ENCODE assay signal across 11 cellular contexts in the genomic region with DNA sequence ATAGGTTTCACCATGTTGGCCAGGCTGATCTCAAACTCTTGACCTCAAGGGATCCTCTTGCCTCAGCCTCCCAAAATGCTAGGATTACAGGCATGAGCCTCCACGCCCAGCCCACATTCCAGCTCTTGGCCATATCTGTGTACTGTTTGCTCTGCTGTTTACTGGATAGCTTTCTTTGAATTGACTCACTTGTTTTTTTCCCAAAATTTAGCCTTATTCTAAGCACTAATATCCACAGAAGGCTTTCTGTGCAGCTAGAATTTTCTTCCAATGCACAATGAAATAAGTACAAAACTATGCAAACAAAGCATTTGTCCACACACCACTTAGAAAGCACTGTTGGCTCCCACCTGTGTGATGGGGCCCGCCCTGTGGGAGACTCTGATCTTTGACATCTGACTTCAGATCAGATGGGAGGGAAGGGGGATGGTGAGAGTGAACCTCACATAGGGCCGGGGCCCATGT.
DNase-seq lines count a peak whose midpoint lies in the region; ATAC-seq and TF ChIP-seq lines count a peak whose summit lies in the region.
"Had no signal": no experiment of that assay in that cellular context is flagged by ENCODE, and none has a peak within 500 bp of the region (broad histone marks: within the 10 kb centered on the region; RNA-seq: fewer than 3 reads in every experiment).

No MANE protein-coding gene starts in this region.

- peaks cover 14% of the 10 kb centered on the region for H3K36me3 Mint-ChIP-seq in stimulated activated effector memory CD8-positive, alpha-beta T cell treated with anti-CD3 and anti-CD28 coated beads, Interleukin-12 subunit alpha, Interleukin-12 subunit beta, amount 100 ng/mL, for 72 hours

- H3K36me3 ChIP-seq in SK-N-SH (replicated peaks in 1 of 2; ENCODE audit: control insufficient read depth in 1 of 2, insufficient read depth in 2 of 2, low read length in 1 of 2) (peaks cover 4 to 8% of the 10 kb centered on the region in 2 experiments), colonic mucosa (no peaks in the 10 kb centered on the region)

- H3K9me3 Mint-ChIP-seq in stimulated activated effector memory CD8-positive, alpha-beta T cell treated with anti-CD3 and anti-CD28 coated beads, Interleukin-12 subunit alpha, Interleukin-12 subunit beta, amount 100 ng/mL, for 72 hours, result no peaks in the 10 kb centered on the region

- no peaks in the 10 kb centered on the region for H3K9me2 ChIP-seq in SK-N-SH

- H3K4me3 Mint-ChIP-seq in stimulated activated effector memory CD8-positive, alpha-beta T cell treated with anti-CD3 and anti-CD28 coated beads, Interleukin-12 subunit alpha, Interleukin-12 subunit beta, amount 100 ng/mL, for 72 hours, result no peak overlapping the region

- peaks cover 17% of the 10 kb centered on the region for H3K4me1 Mint-ChIP-seq in stimulated activated effector memory CD8-positive, alpha-beta T cell treated with anti-CD3 and anti-CD28 coated beads, Interleukin-12 subunit alpha, Interleukin-12 subunit beta, amount 100 ng/mL, for 72 hours

- no peak overlapping the region for H2AFZ ChIP-seq in SK-N-SH (ENCODE audit: low read depth)

- H3K27me3 ChIP-seq in SK-N-SH (ENCODE audit: insufficient read depth), result no peaks in the 10 kb centered on the region
- no peaks in the 10 kb centered on the region for H3K27me3 ChIP-seq in colonic mucosa

- TF ChIP-seq CTCF in SK-N-SH (IDR thresholded peaks at IDR 0.05) (no peak), colonic mucosa (IDR thresholded peaks at IDR 0.05) (no peak)

- POLR2A ChIA-PET in SK-N-SH (lab: Yijun Ruan, JAX), result no interaction called here

- no peaks in the 10 kb centered on the region for H3K9me3 ChIP-seq in SK-N-SH
- no peaks in the 10 kb centered on the region for H3K9me3 ChIP-seq in colonic mucosa

- H3K27ac Mint-ChIP-seq in stimulated activated effector memory CD8-positive, alpha-beta T cell treated with anti-CD3 and anti-CD28 coated beads, Interleukin-12 subunit alpha, Interleukin-12 subunit beta, amount 100 ng/mL, for 72 hours, result peak overlapping the region; percentile 11

- intact Hi-C loops in colonic mucosa (cut with DNase I), result no loop called here

- H3F3A ChIP-seq in SK-N-SH (replicated peaks; ENCODE audit: insufficient read depth), result no peaks in the 10 kb centered on the region

- no peak overlapping the region for H3K9ac ChIP-seq in SK-N-SH
- no peak overlapping the region for H3K9ac ChIP-seq in colonic mucosa (ENCODE audit: low read depth in 2 of 2, low read length in 2 of 2)

- no peak overlapping the region for H3K4me3 ChIP-seq in SK-N-SH (ENCODE audit: low read depth in 2 of 2, low read length in 1 of 2)
- H3K4me3 ChIP-seq in colonic mucosa, result no peak overlapping the region

- DNase-seq in SK-N-SH (no peak), LHCN-M2 (ENCODE audit: low read depth) (peak; percentile 34), colonic mucosa (peak; percentile 41), NOMO-1 treated with DMSO at 0.1 percent for 48 hours (lab: John Stamatoyannopoulos, UW; ENCODE audit: unreplicated experiment) (no peak), A172 (ENCODE audit: low spot score) (no peak)
- DNase-seq in stimulated activated effector memory CD8-positive, alpha-beta T cell treated with anti-CD3 and anti-CD28 coated beads, Interleukin-12 subunit alpha, Interleukin-12 subunit beta, amount 100 ng/mL, for 72 hours (ENCODE audit: low spot score in 2 of 2), result no peak
- DNase-seq: 8988T, kidney, NCI-H1694 treated with DMSO at 0.1 percent for 48 hours had no signal

- WGBS in SK-N-SH (ENCODE audit: low lambda C conversion rate), result 74% methylated on average over 3 of the region's 3 CpGs

- peaks cover 13 to 15% of the 10 kb centered on the region in 2 experiments; a peak in 2 of 4 replicates for H3K4me1 ChIP-seq in SK-N-SH (ENCODE audit: control insufficient read depth in 1 of 2, insufficient read depth in 2 of 2, low read depth in 1 of 2, low read length in 1 of 2)
- H3K4me1 ChIP-seq in colonic mucosa, result peaks cover 8% of the 10 kb centered on the region

- ATAC-seq in SK-N-SH treated with all-trans-retinoic acid at 6 μM for 48 hours, result no peak; the same call in 2 of the 3 replicates
- ATAC-seq in stimulated activated effector memory CD8-positive, alpha-beta T cell treated with anti-CD3 and anti-CD28 coated beads, Interleukin-12 subunit alpha, Interleukin-12 subunit beta, amount 100 ng/mL, for 72 hours, result no peak
- ATAC-seq in HG02642 (IDR thresholded peaks at IDR 0.05; ENCODE audit: poor library complexity, unreplicated experiment), result no peak

- no peaks in the 10 kb centered on the region for H4K20me1 ChIP-seq in SK-N-SH (ENCODE audit: insufficient read depth)

- no peaks in the 10 kb centered on the region for H3K79me2 ChIP-seq in SK-N-SH (ENCODE audit: insufficient read depth)

- TF ChIP-seq RAD21 in SK-N-SH (IDR thresholded peaks at IDR 0.05; ENCODE audit: low read length), result no peak

- H3K4me2 ChIP-seq in SK-N-SH, result 0 out of 2 replicates have a peak overlapping the region, but pooled peaks have one; percentile 36

- CTCF ChIA-PET in SK-N-SH (lab: Yijun Ruan, JAX), result interaction anchor here (1.0 to 1.4 kb wide), 2 partner anchors 11 to 240 kb away, joined by 3 read pairs; a partner anchor contains a TSS

- H3K27ac ChIP-seq in SK-N-SH (ENCODE audit: low read depth in 2 of 2, low read length in 1 of 2) (peak overlapping the region in 1 of 2 experiments; percentile 42; a peak in 1 of 4 replicates), colonic mucosa (peak overlapping the region; percentile 27)

- no peak for TF ChIP-seq EP300 in SK-N-SH (IDR thresholded peaks at IDR 0.05; ENCODE audit: borderline replicate concordance in 1 of 2, low read depth in 1 of 2, low read length in 1 of 2)

TF ChIP-seq in SK-N-SH, 30 proteins besides CTCF, POLR2A, EP300 and RAD21:
- TF ChIP-seq FOXM1 (IDR thresholded peaks at IDR 0.05; ENCODE audit: low read depth), result no peak
TF ChIP-seq in SK-N-SH: peak in this region for 0.

TF ChIP-seq in SK-N-SH treated with all-trans-retinoic acid at 6 μM for 48 hours, 23 proteins besides CTCF, POLR2A, EP300 and RAD21 (continues in another document):
- TF ChIP-seq, protein P1, sequence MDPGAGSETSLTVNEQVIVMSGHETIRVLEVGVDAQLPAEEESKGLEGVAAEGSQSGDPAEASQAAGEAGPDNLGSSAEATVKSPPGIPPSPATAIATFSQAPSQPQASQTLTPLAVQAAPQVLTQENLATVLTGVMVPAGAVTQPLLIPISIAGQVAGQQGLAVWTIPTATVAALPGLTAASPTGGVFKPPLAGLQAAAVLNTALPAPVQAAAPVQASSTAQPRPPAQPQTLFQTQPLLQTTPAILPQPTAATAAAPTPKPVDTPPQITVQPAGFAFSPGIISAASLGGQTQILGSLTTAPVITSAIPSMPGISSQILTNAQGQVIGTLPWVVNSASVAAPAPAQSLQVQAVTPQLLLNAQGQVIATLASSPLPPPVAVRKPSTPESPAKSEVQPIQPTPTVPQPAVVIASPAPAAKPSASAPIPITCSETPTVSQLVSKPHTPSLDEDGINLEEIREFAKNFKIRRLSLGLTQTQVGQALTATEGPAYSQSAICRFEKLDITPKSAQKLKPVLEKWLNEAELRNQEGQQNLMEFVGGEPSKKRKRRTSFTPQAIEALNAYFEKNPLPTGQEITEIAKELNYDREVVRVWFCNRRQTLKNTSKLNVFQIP (CRISPR knock-in tag; IDR thresholded peaks at IDR 0.05; ENCODE audit: borderline replicate concordance, low read depth), result no peak
- TF ChIP-seq ZNF8 (CRISPR knock-in tag; IDR thresholded peaks at IDR 0.05) (no peak), ISL1 (CRISPR knock-in tag; IDR thresholded peaks at IDR 0.05) (no peak), PPARA (CRISPR knock-in tag; IDR thresholded peaks at IDR 0.05; ENCODE audit: borderline replicate concordance) (no peak), CSDC2 (CRISPR knock-in tag; IDR thresholded peaks at IDR 0.05) (no peak), BACH2 (CRISPR knock-in tag; IDR thresholded peaks at IDR 0.05; ENCODE audit: borderline replicate concordance) (no peak), SNAI2 (CRISPR knock-in tag; IDR thresholded peaks at IDR 0.05) (no peak), GLIS3 (CRISPR knock-in tag; IDR thresholded peaks at IDR 0.05) (no peak), RARB (CRISPR knock-in tag; IDR thresholded peaks at IDR 0.05) (no peak), ZC3H10 (CRISPR knock-in tag; IDR thresholded peaks at IDR 0.05) (no peak), ZFP30 (CRISPR knock-in tag; IDR thresholded peaks at IDR 0.05) (no peak), ESRRG (CRISPR knock-in tag; IDR thresholded peaks at IDR 0.05) (no peak), ZNF70 (CRISPR knock-in tag; IDR thresholded peaks at IDR 0.05) (no peak), ARNTL (CRISPR knock-in tag; IDR thresholded peaks at IDR 0.05; ENCODE audit: borderline replicate concordance, low read depth) (no peak), ZNF565 (CRISPR knock-in tag; conservative IDR thresholded peaks at IDR 0.05; ENCODE audit: low read depth) (no peak), TCF4 (CRISPR knock-in tag; IDR thresholded peaks at IDR 0.05; ENCODE audit: borderline replicate concordance) (no peak), TOX (CRISPR knock-in tag; IDR thresholded peaks at IDR 0.05; ENCODE audit: borderline replicate concordance) (no peak)
- TF ChIP-seq, protein P2, sequence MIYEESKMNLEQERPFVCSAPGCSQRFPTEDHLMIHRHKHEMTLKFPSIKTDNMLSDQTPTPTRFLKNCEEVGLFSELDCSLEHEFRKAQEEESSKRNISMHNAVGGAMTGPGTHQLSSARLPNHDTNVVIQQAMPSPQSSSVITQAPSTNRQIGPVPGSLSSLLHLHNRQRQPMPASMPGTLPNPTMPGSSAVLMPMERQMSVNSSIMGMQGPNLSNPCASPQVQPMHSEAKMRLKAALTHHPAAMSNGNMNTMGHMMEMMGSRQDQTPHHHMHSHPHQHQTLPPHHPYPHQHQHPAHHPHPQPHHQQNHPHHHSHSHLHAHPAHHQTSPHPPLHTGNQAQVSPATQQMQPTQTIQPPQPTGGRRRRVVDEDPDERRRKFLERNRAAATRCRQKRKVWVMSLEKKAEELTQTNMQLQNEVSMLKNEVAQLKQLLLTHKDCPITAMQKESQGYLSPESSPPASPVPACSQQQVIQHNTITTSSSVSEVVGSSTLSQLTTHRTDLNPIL (CRISPR knock-in tag; IDR thresholded peaks at IDR 0.05; ENCODE audit: low read depth), result no peak
- TF ChIP-seq, protein P3, sequence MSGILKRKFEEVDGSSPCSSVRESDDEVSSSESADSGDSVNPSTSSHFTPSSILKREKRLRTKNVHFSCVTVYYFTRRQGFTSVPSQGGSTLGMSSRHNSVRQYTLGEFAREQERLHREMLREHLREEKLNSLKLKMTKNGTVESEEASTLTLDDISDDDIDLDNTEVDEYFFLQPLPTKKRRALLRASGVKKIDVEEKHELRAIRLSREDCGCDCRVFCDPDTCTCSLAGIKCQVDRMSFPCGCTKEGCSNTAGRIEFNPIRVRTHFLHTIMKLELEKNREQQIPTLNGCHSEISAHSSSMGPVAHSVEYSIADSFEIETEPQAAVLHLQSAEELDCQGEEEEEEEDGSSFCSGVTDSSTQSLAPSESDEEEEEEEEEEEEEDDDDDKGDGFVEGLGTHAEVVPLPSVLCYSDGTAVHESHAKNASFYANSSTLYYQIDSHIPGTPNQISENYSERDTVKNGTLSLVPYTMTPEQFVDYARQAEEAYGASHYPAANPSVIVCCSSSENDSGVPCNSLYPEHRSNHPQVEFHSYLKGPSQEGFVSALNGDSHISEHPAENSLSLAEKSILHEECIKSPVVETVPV (CRISPR knock-in tag; IDR thresholded peaks at IDR 0.05), result no peak

Comparison
In these comparisons a context has a peak if more than half of its experiments do, and no peak if none do; other contexts are left out.
1. DNase-seq: peak in LHCN-M2 (single experiment) and colonic mucosa (single experiment); none in SK-N-SH (single experiment), stimulated activated effector memory CD8-positive, alpha-beta T cell treated with anti-CD3 and anti-CD28 coated beads, Interleukin-12 subunit alpha, Interleukin-12 subunit beta, amount 100 ng/mL, for 72 hours (0 of 2), NOMO-1 treated with DMSO at 0.1 percent for 48 hours (single experiment) and A172 (single experiment).